In the genomic region with DNA sequence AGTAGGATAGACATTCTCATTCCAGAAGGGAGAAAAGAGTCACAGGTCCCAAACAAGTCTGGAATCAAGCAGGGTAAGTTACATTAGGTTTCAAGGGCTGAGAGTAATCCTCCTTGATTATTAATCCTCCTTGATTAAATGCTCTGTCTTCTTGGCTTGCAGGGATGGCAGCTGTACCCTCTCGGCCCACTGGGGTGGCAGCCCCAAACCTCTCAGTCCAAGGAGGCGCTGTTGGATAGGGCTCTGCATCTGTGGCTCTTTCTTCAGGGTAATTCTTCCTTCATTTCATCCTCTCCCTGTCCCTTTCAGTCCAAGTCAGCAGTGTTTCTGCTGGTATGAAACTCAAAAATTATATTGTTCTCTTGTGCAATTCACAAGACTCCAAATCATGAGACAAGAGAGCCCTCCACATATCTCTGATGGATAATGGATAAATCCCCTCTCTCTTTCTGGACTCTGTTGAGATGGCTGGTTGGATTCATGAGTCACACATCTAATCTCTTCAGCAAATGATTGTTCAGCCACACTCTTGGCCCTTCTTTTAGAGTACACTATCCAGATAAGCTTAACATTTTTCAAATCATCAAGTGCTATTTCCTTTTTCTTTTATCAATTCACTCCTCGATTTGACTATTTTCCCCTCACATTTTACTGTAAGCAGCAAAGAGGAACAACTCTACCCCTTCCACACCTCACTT, we compare ENCODE assay signal across 18 cellular contexts.
"Had no signal": no experiment of that assay in that cellular context is flagged by ENCODE, and none has a peak within 500 bp of the region (broad histone marks: within the 10 kb centered on the region; RNA-seq: fewer than 3 reads in every experiment).

No MANE protein-coding gene starts in this region.

- H3K4me1 Mint-ChIP-seq: activated CD4-positive, alpha-beta memory T cell treated with anti-CD3 and anti-CD28 coated beads, Interleukin-2, amount 10 ng/mL, durations not matched to agents 7 days and 5 days; stimulated activated effector memory CD8-positive, alpha-beta T cell treated with anti-CD3 and anti-CD28 coated beads, Interleukin-12 subunit alpha, Interleukin-12 subunit beta, amount 100 ng/mL, for 72 hours had no signal

- H3K27ac Mint-ChIP-seq: activated CD4-positive, alpha-beta memory T cell treated with anti-CD3 and anti-CD28 coated beads, Interleukin-2, amount 10 ng/mL, durations not matched to agents 7 days and 5 days; dendritic cell treated with granulocyte-macrophage colony-stimulating factor and Interleukin-4, amounts not matched to agents 40 ng/mL and 50 ng/mL, for 4 days; stimulated activated effector memory CD8-positive, alpha-beta T cell treated with anti-CD3 and anti-CD28 coated beads, Interleukin-12 subunit alpha, Interleukin-12 subunit beta, amount 100 ng/mL, for 72 hours had no signal

- H3K27ac ChIP-seq: adrenal gland, pancreas, sigmoid colon had no signal

- H3K36me3 ChIP-seq: adrenal gland, pancreas, sigmoid colon had no signal

- H3K27me3 Mint-ChIP-seq: activated CD4-positive, alpha-beta memory T cell treated with anti-CD3 and anti-CD28 coated beads, Interleukin-2, amount 10 ng/mL, durations not matched to agents 7 days and 5 days; dendritic cell treated with granulocyte-macrophage colony-stimulating factor and Interleukin-4, amounts not matched to agents 40 ng/mL and 50 ng/mL, for 4 days had no signal

- H3K9me3 Mint-ChIP-seq: activated CD4-positive, alpha-beta memory T cell treated with anti-CD3 and anti-CD28 coated beads, Interleukin-2, amount 10 ng/mL, durations not matched to agents 7 days and 5 days had no signal

- DNase-seq: activated CD4-positive, alpha-beta memory T cell treated with anti-CD3 and anti-CD28 coated beads, Interleukin-2, amount 10 ng/mL, durations not matched to agents 7 days and 5 days; activated CD4-positive, alpha-beta T cell treated with anti-CD3 and anti-CD28 coated beads for 4 hours; activated effector memory CD4-positive, alpha-beta T cell treated with Interleukin-2 at 50 U/mL for 16 hours; activated naive CD4-positive, alpha-beta T cell treated with anti-CD3 and anti-CD28 coated beads, Interleukin-2, amount 50 U/mL, for 16 hours; activated T-cell treated with anti-CD3 and anti-CD28 coated beads, Interleukin-2, amount 50 U/mL, for 4 hours; adrenal gland; cerebellar nuclear complex; effector memory CD4-positive, alpha-beta T cell; islet precursor cell; midbrain; pancreas; sigmoid colon; stimulated activated CD4-positive, alpha-beta T cell treated with anti-CD3 and anti-CD28 coated beads, Interleukin-12 subunit alpha, Interleukin-12 subunit beta, amount 100 ng/mL, for 4 hours; stimulated activated CD4-positive, alpha-beta T cell treated with anti-CD3 and anti-CD28 coated beads, Interleukin-2, amount 100 ng/mL, for 24 hours; T-helper 9 cell had no signal

- H3K4me1 ChIP-seq: adrenal gland, pancreas, sigmoid colon had no signal

- ATAC-seq: activated T-cell treated with anti-CD3 and anti-CD28 coated beads, Interleukin-2, amount 50 U/mL, for 4 hours; pancreas; stimulated activated effector memory CD8-positive, alpha-beta T cell treated with anti-CD3 and anti-CD28 coated beads, Interleukin-12 subunit alpha, Interleukin-12 subunit beta, amount 100 ng/mL, for 72 hours had no signal

- H3K4me3 Mint-ChIP-seq: activated CD4-positive, alpha-beta memory T cell treated with anti-CD3 and anti-CD28 coated beads, Interleukin-2, amount 10 ng/mL, durations not matched to agents 7 days and 5 days; activated T-cell treated with anti-CD3 and anti-CD28 coated beads, Interleukin-2, amount 50 U/mL, for 4 hours; dendritic cell treated with granulocyte-macrophage colony-stimulating factor and Interleukin-4, amounts not matched to agents 40 ng/mL and 50 ng/mL, for 4 days; stimulated activated effector memory CD8-positive, alpha-beta T cell treated with anti-CD3 and anti-CD28 coated beads, Interleukin-12 subunit alpha, Interleukin-12 subunit beta, amount 100 ng/mL, for 72 hours had no signal

- H3K36me3 Mint-ChIP-seq: stimulated activated effector memory CD8-positive, alpha-beta T cell treated with anti-CD3 and anti-CD28 coated beads, Interleukin-12 subunit alpha, Interleukin-12 subunit beta, amount 100 ng/mL, for 72 hours had no signal

- H3K9me3 ChIP-seq: adrenal gland, pancreas, sigmoid colon had no signal

- H3K4me3 ChIP-seq: adrenal gland, lung, pancreas, sigmoid colon had no signal

- H3K27me3 ChIP-seq: adrenal gland, pancreas, sigmoid colon had no signal
